1 cellular context compared by ENCODE assay signal in the genomic region with DNA sequence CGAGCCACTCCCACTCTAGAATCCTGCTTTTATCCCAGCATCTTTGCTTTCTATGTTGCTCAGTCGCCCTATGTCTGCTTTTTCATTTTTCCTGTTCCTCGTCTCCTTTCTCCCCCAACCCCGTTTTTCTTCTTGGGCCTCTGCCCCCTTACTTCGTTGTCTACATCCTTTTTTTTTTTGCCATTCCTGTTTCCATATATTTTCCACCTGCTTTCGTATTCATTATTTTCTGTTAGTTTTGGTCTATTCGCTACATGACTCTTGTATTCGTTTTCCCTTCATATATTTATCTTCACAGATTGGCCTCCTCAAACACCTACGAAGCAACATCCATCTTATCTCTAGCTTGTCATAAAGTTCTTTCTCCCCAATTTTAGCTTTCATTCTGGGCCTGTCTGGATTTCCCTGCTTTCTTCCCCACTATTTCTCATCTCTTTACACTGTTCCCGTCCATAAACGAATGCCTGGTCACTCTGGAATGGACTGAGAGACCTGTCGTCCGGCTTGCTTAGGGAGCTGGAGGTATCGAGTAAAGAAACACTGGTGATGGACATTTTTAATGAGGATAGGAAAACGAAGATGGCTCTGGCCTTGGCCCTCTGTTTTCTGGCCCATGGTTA.
TF ChIP-seq lines count a peak whose summit lies in the region.

No MANE protein-coding gene starts in this region.

TF ChIP-seq in IMR-90, 13 proteins besides CTCF, POLR2A, EP300 and RAD21 (continued from another document):
- TF ChIP-seq USF2 (IDR thresholded peaks at IDR 0.05; ENCODE audit: low read depth, low read length) (no peak), CEBPB (IDR thresholded peaks at IDR 0.05; ENCODE audit: low read depth, low read length) (no peak), RFX5 (IDR thresholded peaks at IDR 0.05; ENCODE audit: low read depth, low read length) (no peak), NFE2L2 (IDR thresholded peaks at IDR 0.05; ENCODE audit: low read depth, low read length) (no peak), SMC3 (IDR thresholded peaks at IDR 0.05; ENCODE audit: low read depth, low read length) (no peak), BHLHE40 (IDR thresholded peaks at IDR 0.05; ENCODE audit: low read depth, low read length) (no peak), ELK1 (IDR thresholded peaks at IDR 0.05; ENCODE audit: borderline replicate concordance, low read depth, low read length) (no peak), MAFK (IDR thresholded peaks at IDR 0.05; ENCODE audit: low read depth, low read length) (no peak), CHD1 (IDR thresholded peaks at IDR 0.05; ENCODE audit: low read depth, low read length) (no peak), MAZ (IDR thresholded peaks at IDR 0.05; ENCODE audit: borderline replicate concordance, low read depth, low read length) (no peak)
